Comparison of ENCODE assay signal across 8 cellular contexts in the genomic region with DNA sequence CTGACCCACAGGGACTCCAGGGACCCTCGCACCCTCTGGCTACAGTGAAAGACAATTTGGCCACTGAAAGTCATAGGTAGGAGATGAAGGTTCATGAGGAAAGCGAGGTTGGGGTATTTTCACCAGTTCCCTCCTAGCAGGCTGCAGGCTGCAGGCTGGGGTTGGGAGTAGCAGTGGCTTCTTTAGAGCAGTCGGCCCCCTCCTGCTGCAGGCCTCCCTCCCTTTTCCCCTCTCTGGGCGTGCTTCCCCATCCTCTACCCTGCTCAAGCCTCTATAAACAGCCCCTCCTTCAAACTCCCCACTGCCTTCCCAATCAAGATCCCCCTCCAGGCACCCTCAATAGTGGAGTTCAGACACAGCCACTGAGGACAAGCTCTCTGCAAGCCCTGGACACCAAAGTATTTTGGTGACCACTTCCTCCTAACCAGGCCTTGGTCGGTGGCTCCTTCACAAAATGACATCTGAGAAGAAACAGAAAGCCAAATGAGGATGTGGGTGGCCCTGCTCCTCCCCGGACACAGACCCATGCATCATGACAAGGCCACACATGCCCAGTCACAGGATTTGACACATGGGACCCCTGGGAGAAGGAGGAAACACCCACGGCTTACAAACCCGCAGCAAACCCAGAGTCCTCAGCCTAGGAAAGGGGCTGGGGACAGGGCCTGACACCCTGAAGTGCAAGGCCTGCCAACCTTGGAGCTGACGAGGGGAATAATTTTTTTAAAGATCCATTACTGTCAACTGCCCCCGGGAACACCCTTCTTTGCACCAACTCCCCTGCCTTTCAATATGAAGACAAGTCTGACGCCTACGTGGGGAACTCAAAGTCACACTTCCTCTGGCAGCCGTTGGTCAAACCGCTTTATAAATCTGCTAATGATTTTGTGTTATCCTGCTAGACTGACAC. TPM values are rescaled to one million over a fixed set of nuclear protein-coding genes. Genes with fewer than 3 reads are reported as not detected.
A peak's percentile ranks its signal among the peaks of the same experiment; 100 is the strongest.
DNase-seq lines count a peak whose midpoint lies in the region; ATAC-seq and TF ChIP-seq lines count a peak whose summit lies in the region.

No MANE protein-coding gene starts in this region.

- H3K27ac ChIP-seq in Peyer's patch (peak overlapping the region; percentile 27 to 60 (median 46)), lower lobe of right lung (peak overlapping the region; percentile 74), MM.1S (ENCODE audit: low read length) (no peak overlapping the region), PC-3 (ENCODE audit: low read length) (no peak overlapping the region), SJCRH30 (no peak overlapping the region)

- H4K20me1 ChIP-seq in MM.1S (ENCODE audit: insufficient read depth, low read length), result no peaks in the 10 kb centered on the region
- no peaks in the 10 kb centered on the region for H4K20me1 ChIP-seq in PC-3 (ENCODE audit: low read length)

- H3K79me2 ChIP-seq in MM.1S (ENCODE audit: low read length), result no peaks in the 10 kb centered on the region
- no peaks in the 10 kb centered on the region for H3K79me2 ChIP-seq in PC-3 (ENCODE audit: low read length)

- H3K9me2 ChIP-seq in MM.1S (replicated peaks; ENCODE audit: insufficient read depth, low read length), result no peaks in the 10 kb centered on the region
- H3K9me2 ChIP-seq in PC-3 (replicated peaks; ENCODE audit: low read length), result no peaks in the 10 kb centered on the region

- DNase-seq in Peyer's patch, result peak in 2 of 3 donors; percentile 49 to 73
- DNase-seq in lower lobe of right lung, result peak; percentile 84
- no peak for DNase-seq in MM.1S
- DNase-seq in activated effector memory CD4-positive, alpha-beta T cell treated with Interleukin-2 at 50 U/mL for 16 hours, result no peak
- no peak for DNase-seq in PC-3
- DNase-seq in SJCRH30, result no peak

- no peak overlapping the region for H3K4me2 ChIP-seq in MM.1S (ENCODE audit: low read depth, low read length)
- H3K4me2 ChIP-seq in PC-3 (ENCODE audit: low read length), result no peak overlapping the region

- H3K36me3 ChIP-seq in Peyer's patch (no peaks in the 10 kb centered on the region), lower lobe of right lung (no peaks in the 10 kb centered on the region), MM.1S (replicated peaks; ENCODE audit: insufficient read depth, low read length) (no peaks in the 10 kb centered on the region), PC-3 (ENCODE audit: low read depth, low read length) (no peaks in the 10 kb centered on the region), SJCRH30 (no peaks in the 10 kb centered on the region)

- no TSS peak for BruUV-seq in PC-3 (replicated peaks; lab: Mats Ljungman, UMichigan)

- H3K4me1 ChIP-seq in Peyer's patch (no peaks in the 10 kb centered on the region), lower lobe of right lung (peaks cover 24% of the 10 kb centered on the region), MM.1S (ENCODE audit: low read length) (no peaks in the 10 kb centered on the region), PC-3 (ENCODE audit: insufficient read depth, low read length) (no peaks in the 10 kb centered on the region), SJCRH30 (no peaks in the 10 kb centered on the region)

- H2AFZ ChIP-seq in MM.1S (ENCODE audit: low read length), result no peak overlapping the region
- H2AFZ ChIP-seq in PC-3 (ENCODE audit: low read length), result no peak overlapping the region

- peak; percentile 53 for ATAC-seq in GM18508 (IDR thresholded peaks at IDR 0.05; ENCODE audit: insufficient read depth, unreplicated experiment)
- peak; percentile 70 for ATAC-seq in HG02623 (IDR thresholded peaks at IDR 0.05; ENCODE audit: unreplicated experiment)
- ATAC-seq in lower lobe of right lung, result peak; percentile 84 to 92
- ATAC-seq in PC-3, result no peak

- TF ChIP-seq POLR2A in Peyer's patch (IDR thresholded peaks at IDR 0.05), result no peak

- H3F3A ChIP-seq in MM.1S (ENCODE audit: insufficient read depth, low read length), result no peaks in the 10 kb centered on the region
- H3F3A ChIP-seq in PC-3 (ENCODE audit: low read length, unreplicated experiment), result no peaks in the 10 kb centered on the region

- CTCF ChIA-PET in PC-3 (lab: Charles Lee), result no interaction called here

- no peaks in the 10 kb centered on the region for H3K27me3 ChIP-seq in Peyer's patch
- no peaks in the 10 kb centered on the region for H3K27me3 ChIP-seq in lower lobe of right lung (ENCODE audit: low read depth)
- H3K27me3 ChIP-seq in MM.1S (replicated peaks; ENCODE audit: insufficient read depth, low read length), result no peaks in the 10 kb centered on the region
- H3K27me3 ChIP-seq in PC-3 (ENCODE audit: low read length), result 0 out of 2 replicates have a peak, but pooled peaks cover 6% of the 10 kb centered on the region
- H3K27me3 ChIP-seq in SJCRH30, result no peaks in the 10 kb centered on the region

- no peak overlapping the region for H3K9ac ChIP-seq in MM.1S (ENCODE audit: low read length)
- H3K9ac ChIP-seq in PC-3 (ENCODE audit: low read length), result no peak overlapping the region

- intact Hi-C loops in lower lobe of right lung (cut with DNase I) (no loop called here), PC-3 (cut with micrococcal nuclease) (no loop called here)

- TF ChIP-seq CTCF in Peyer's patch (IDR thresholded peaks at IDR 0.05) (no peak), lower lobe of right lung (IDR thresholded peaks at IDR 0.05) (no peak), MM.1S (IDR thresholded peaks at IDR 0.05; ENCODE audit: low read length) (no peak), PC-3 (conservative IDR thresholded peaks at IDR 0.05; ENCODE audit: low read depth, low read length) (no peak)

- H3K9me3 ChIP-seq in Peyer's patch (no peaks in the 10 kb centered on the region), lower lobe of right lung (no peaks in the 10 kb centered on the region), MM.1S (replicated peaks; ENCODE audit: insufficient read depth, low read length) (no peaks in the 10 kb centered on the region), PC-3 (ENCODE audit: low read length) (no peaks in the 10 kb centered on the region), SJCRH30 (replicated peaks) (no peaks in the 10 kb centered on the region)

- H3K4me3 ChIP-seq in Peyer's patch (no peak overlapping the region), lower lobe of right lung (no peak overlapping the region), MM.1S (ENCODE audit: low read length) (no peak overlapping the region), PC-3 (ENCODE audit: low read length) (no peak overlapping the region), SJCRH30 (no peak overlapping the region)

- POLR2A ChIA-PET in PC-3 (lab: Charles Lee; ENCODE audit: unreplicated experiment), result no interaction called here

RNA-seq across cellular contexts. Expression of gene GAS7, which starts 41.6 kb away (rescaled TPM):
- 100 to 1,000 TPM in 1 of 4 donors, 10 to 100 TPM in 2, 1 to 10 TPM in 1; 6.8 to 104 (median 27.6) TPM for total RNA-seq in Peyer's patch
- total RNA-seq in lower lobe of right lung, result 54.1 TPM
- not detected in 2 replicates for total RNA-seq in PC-3 (2014; rRNA removed)
- total RNA-seq in SJCRH30 (2014; rRNA removed; shearing (Covaris generic)), result 0.66 and 0.91 TPM in 2 replicates

Comparison
In these comparisons a context has a peak if more than half of its experiments do, and no peak if none do; other contexts are left out.
1. DNase-seq: peak in Peyer's patch (2 of 3) and lower lobe of right lung (single experiment); none in MM.1S (single experiment), activated effector memory CD4-positive, alpha-beta T cell treated with Interleukin-2 at 50 U/mL for 16 hours (single experiment), PC-3 (single experiment) and SJCRH30 (0 of 2).
2. H3K27ac ChIP-seq: peak in Peyer's patch (4 of 4) and lower lobe of right lung (single experiment); none in MM.1S (single experiment), PC-3 (single experiment) and SJCRH30 (single experiment).